ENCODE assay signal across 13 cellular contexts in the genomic region with DNA sequence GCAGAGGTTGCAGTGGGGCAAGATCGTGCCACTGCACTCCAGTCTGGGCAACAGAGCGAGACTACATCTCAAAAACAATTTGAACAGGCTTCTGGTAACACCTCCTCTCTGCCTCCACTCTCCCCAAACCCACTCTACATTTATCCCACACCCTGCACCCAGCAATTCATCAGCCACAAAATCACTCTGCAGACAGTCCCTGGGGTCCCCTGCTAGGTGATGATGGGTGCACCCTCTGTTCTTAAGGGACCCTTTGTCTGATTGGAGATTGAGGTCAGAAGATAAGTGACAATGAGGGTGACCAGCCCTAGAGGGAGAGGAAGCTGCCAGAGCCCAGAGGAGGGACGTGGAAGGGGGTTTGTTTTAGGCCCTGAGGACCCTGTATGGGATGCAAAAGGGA. TPM values are rescaled to one million over a fixed set of nuclear protein-coding genes. Genes with fewer than 3 reads are reported as not detected.
DNase-seq lines count a peak whose midpoint lies in the region; ATAC-seq and TF ChIP-seq lines count a peak whose summit lies in the region.
"Had no signal": no experiment of that assay in that cellular context is flagged by ENCODE, and none has a peak within 500 bp of the region (broad histone marks: within the 10 kb centered on the region; RNA-seq: fewer than 3 reads in every experiment).

No MANE protein-coding gene starts in this region.

- H4K20me1 ChIP-seq in SK-N-SH (ENCODE audit: insufficient read depth) (peaks cover 5% of the 10 kb centered on the region; the same call in 1 of the 2 replicates), SU-DHL-6 (ENCODE audit: low read depth, low read length) (no peaks in the 10 kb centered on the region; the same call in none of the 2 replicates), smooth muscle cell (ENCODE audit: low read depth) (peaks cover 34% of the 10 kb centered on the region)

- TF ChIP-seq EP300 in SK-N-SH (IDR thresholded peaks at IDR 0.05; ENCODE audit: borderline replicate concordance in 1 of 2, low read depth in 1 of 2, low read length in 1 of 2) = no peak

- H3K4me1 ChIP-seq in SK-N-SH (ENCODE audit: control insufficient read depth in 1 of 2, insufficient read depth in 2 of 2, low read depth in 1 of 2, low read length in 1 of 2) (peaks cover 17 to 32% of the 10 kb centered on the region in 2 experiments; a peak in 3 of 4 replicates), smooth muscle cell (ENCODE audit: low read depth) (peaks cover 17% of the 10 kb centered on the region)

- H3K27me3 ChIP-seq in SK-N-SH (ENCODE audit: insufficient read depth) = no peaks in the 10 kb centered on the region
- no peaks in the 10 kb centered on the region for H3K27me3 ChIP-seq in SU-DHL-6 (ENCODE audit: low read length)
- no peaks in the 10 kb centered on the region for H3K27me3 ChIP-seq in smooth muscle cell (ENCODE audit: low read depth)

- H3K4me3 ChIP-seq in SK-N-SH (ENCODE audit: low read depth in 2 of 2, low read length in 1 of 2) (0 out of 4 replicates have a peak overlapping the region, but pooled peaks of 1 of the 2 experiments have one; percentile 17), SU-DHL-6 (ENCODE audit: insufficient read depth, low read length, poor library complexity, severe bottlenecking) (peak overlapping the region; percentile 97), fibroblast of pulmonary artery (replicated peaks; ENCODE audit: low read depth, low read length) (peak overlapping the region; percentile 93), smooth muscle cell (peak overlapping the region; percentile 20)

- H3K79me2 ChIP-seq in SK-N-SH (ENCODE audit: insufficient read depth) = peaks cover 30% of the 10 kb centered on the region
- H3K79me2 ChIP-seq in SU-DHL-6 (ENCODE audit: insufficient read depth, low read length) = peaks cover 45% of the 10 kb centered on the region
- H3K79me2 ChIP-seq in smooth muscle cell (ENCODE audit: low read depth) = peaks cover 30% of the 10 kb centered on the region

- 79% methylated on average over 3 of the region's 3 CpGs for WGBS in SK-N-SH (ENCODE audit: low lambda C conversion rate)
- WGBS in smooth muscle cell (ENCODE audit: low lambda C conversion rate) = 63% methylated on average over 3 of the region's 3 CpGs

- H3K4me2 ChIP-seq in SK-N-SH (peak overlapping the region; percentile 91; the same call in 1 of the 2 replicates), SU-DHL-6 (ENCODE audit: low read depth, low read length, poor library complexity, severe bottlenecking) (peak overlapping the region; percentile 85), smooth muscle cell (peak overlapping the region; percentile 98)

- ATAC-seq in SK-N-SH treated with all-trans-retinoic acid at 6 μM for 48 hours (no peak), HG03108 (IDR thresholded peaks at IDR 0.05; ENCODE audit: unreplicated experiment) (no peak)

- H3K9me2 ChIP-seq in SK-N-SH (no peaks in the 10 kb centered on the region), SU-DHL-6 (replicated peaks; ENCODE audit: insufficient read depth, low read length) (no peaks in the 10 kb centered on the region)

- POLR2A ChIA-PET in SK-N-SH (lab: Yijun Ruan, JAX) = no interaction called here

- H3K9ac ChIP-seq in SK-N-SH (no peak overlapping the region), SU-DHL-6 (ENCODE audit: low read length) (peak overlapping the region; percentile 97), smooth muscle cell (ENCODE audit: low read depth) (no peak overlapping the region)

- peaks cover 2 to 9% of the 10 kb centered on the region in 2 experiments for H3K36me3 ChIP-seq in SK-N-SH (replicated peaks in 1 of 2; ENCODE audit: control insufficient read depth in 1 of 2, insufficient read depth in 2 of 2, low read length in 1 of 2)
- H3K36me3 ChIP-seq in SU-DHL-6 (ENCODE audit: low read length) = no peaks in the 10 kb centered on the region
- no peaks in the 10 kb centered on the region for H3K36me3 ChIP-seq in smooth muscle cell (ENCODE audit: low read depth)

- CTCF ChIA-PET in SK-N-SH (lab: Yijun Ruan, JAX) = interaction anchor here (1.1 to 4.0 kb wide), 2 partner anchors 10 to 26 kb away, joined by 3 to 21 read pairs; no protein-coding TSS in a partner anchor

- no peak for DNase-seq in SK-N-SH
- no peak for DNase-seq in fibroblast of pulmonary artery (ENCODE audit: low read depth)
- no peak for DNase-seq in smooth muscle cell (lab: John Stamatoyannopoulos, UW; ENCODE audit: unreplicated experiment)
- DNase-seq in T1000 (lab: John Stamatoyannopoulos, UW) = no peak
- DNase-seq in NCI-H2081 (lab: John Stamatoyannopoulos, UW) = no peak
- DNase-seq: 8988T, RPMI8226 had no signal

- H3K9me3 ChIP-seq in SK-N-SH (no peaks in the 10 kb centered on the region), SU-DHL-6 (ENCODE audit: insufficient read depth, low read length) (no peaks in the 10 kb centered on the region), smooth muscle cell (replicated peaks; ENCODE audit: low read depth) (no peaks in the 10 kb centered on the region)

- H2AFZ ChIP-seq in SK-N-SH (ENCODE audit: low read depth) = no peak overlapping the region
- no peak overlapping the region for H2AFZ ChIP-seq in SU-DHL-6 (ENCODE audit: low read depth, low read length, severe bottlenecking)
- H2AFZ ChIP-seq in smooth muscle cell (ENCODE audit: low read depth) = no peak overlapping the region

- TF ChIP-seq RAD21 in SK-N-SH (IDR thresholded peaks at IDR 0.05; ENCODE audit: low read length) = no peak

- H3F3A ChIP-seq in SK-N-SH (replicated peaks; ENCODE audit: insufficient read depth) = peaks cover 22% of the 10 kb centered on the region
- peaks cover 49% of the 10 kb centered on the region for H3F3A ChIP-seq in SU-DHL-6 (ENCODE audit: insufficient read depth)
- peaks cover 40% of the 10 kb centered on the region for H3F3A ChIP-seq in smooth muscle cell (ENCODE audit: low read depth)

- H3K27ac ChIP-seq in SK-N-SH (ENCODE audit: low read depth in 2 of 2, low read length in 1 of 2) (no peak overlapping the region), SU-DHL-6 (ENCODE audit: low read depth, low read length) (peak overlapping the region; percentile 99), smooth muscle cell (ENCODE audit: low read depth) (no peak overlapping the region)

- TF ChIP-seq CTCF in SK-N-SH (IDR thresholded peaks at IDR 0.05) = no peak
- no peak for TF ChIP-seq CTCF in SU-DHL-6 (IDR thresholded peaks at IDR 0.05; ENCODE audit: insufficient read depth, low read length, poor library complexity, severe bottlenecking)
- no peak for TF ChIP-seq CTCF in fibroblast of pulmonary artery (IDR thresholded peaks at IDR 0.05; ENCODE audit: low read length, missing control alignments)
- TF ChIP-seq CTCF in smooth muscle cell (IDR thresholded peaks at IDR 0.05; ENCODE audit: borderline replicate concordance, insufficient read depth, poor library complexity, severe bottlenecking) = no peak

TF ChIP-seq in SK-N-SH, 30 proteins besides CTCF, POLR2A, EP300 and RAD21 (continues in another document):
- TF ChIP-seq, protein P1, sequence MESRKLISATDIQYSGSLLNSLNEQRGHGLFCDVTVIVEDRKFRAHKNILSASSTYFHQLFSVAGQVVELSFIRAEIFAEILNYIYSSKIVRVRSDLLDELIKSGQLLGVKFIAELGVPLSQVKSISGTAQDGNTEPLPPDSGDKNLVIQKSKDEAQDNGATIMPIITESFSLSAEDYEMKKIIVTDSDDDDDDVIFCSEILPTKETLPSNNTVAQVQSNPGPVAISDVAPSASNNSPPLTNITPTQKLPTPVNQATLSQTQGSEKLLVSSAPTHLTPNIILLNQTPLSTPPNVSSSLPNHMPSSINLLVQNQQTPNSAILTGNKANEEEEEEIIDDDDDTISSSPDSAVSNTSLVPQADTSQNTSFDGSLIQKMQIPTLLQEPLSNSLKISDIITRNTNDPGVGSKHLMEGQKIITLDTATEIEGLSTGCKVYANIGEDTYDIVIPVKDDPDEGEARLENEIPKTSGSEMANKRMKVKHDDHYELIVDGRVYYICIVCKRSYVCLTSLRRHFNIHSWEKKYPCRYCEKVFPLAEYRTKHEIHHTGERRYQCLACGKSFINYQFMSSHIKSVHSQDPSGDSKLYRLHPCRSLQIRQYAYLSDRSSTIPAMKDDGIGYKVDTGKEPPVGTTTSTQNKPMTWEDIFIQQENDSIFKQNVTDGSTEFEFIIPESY (IDR thresholded peaks at IDR 0.05; ENCODE audit: borderline replicate concordance, low read depth) = no peak
- no peak for TF ChIP-seq GATA2 (CRISPR knock-in tag; IDR thresholded peaks at IDR 0.05)

TF ChIP-seq in SK-N-SH treated with all-trans-retinoic acid at 6 μM for 48 hours, 23 proteins besides CTCF, POLR2A, EP300 and RAD21 (continues in another document):
- TF ChIP-seq GLIS3 (CRISPR knock-in tag; IDR thresholded peaks at IDR 0.05) (no peak), ZFP3 (CRISPR knock-in tag; IDR thresholded peaks at IDR 0.05) (no peak), ZFP30 (CRISPR knock-in tag; IDR thresholded peaks at IDR 0.05) (no peak), ZNF8 (CRISPR knock-in tag; IDR thresholded peaks at IDR 0.05) (no peak), BACH2 (CRISPR knock-in tag; IDR thresholded peaks at IDR 0.05; ENCODE audit: borderline replicate concordance) (no peak), ZNF565 (CRISPR knock-in tag; conservative IDR thresholded peaks at IDR 0.05; ENCODE audit: low read depth) (no peak)

RNA-seq across cellular contexts. Expression of a gene that starts 2.2 kb away (rescaled TPM):
- polyA plus RNA-seq in SK-N-SH (2012; rRNA removed) = 7.5 and 19.2 TPM in 2 replicates
- polyA plus RNA-seq in SK-N-SH (2012; cell fraction: cytosol; rRNA removed) = 8.9 and 12.7 TPM in 2 replicates
- 49.3 and 90.0 TPM in 2 replicates for polyA plus RNA-seq in SK-N-SH (2012; cell fraction: nucleus; rRNA removed)
- 8.1 and 12.2 TPM in 2 replicates for total RNA-seq in smooth muscle cell
- 52.8 and 54.0 TPM in 2 replicates for polyA plus RNA-seq in smooth muscle cell

RNA-seq across cellular contexts. Expression of a gene that starts 27.0 kb away (rescaled TPM):
- polyA plus RNA-seq in SK-N-SH (2012; rRNA removed) (not detected in 2 replicates), smooth muscle cell (0.87 and 2.3 TPM in 2 replicates)
- not detected in 2 replicates for polyA plus RNA-seq in SK-N-SH (2012; cell fraction: cytosol; rRNA removed)
- 0.04 TPM in 1 of 2 replicates, not detected in the other for polyA plus RNA-seq in SK-N-SH (2012; cell fraction: nucleus; rRNA removed)
- total RNA-seq in smooth muscle cell = 0.40 and 0.90 TPM in 2 replicates
- total RNA-seq: LHCN-M2, temporal lobe had no signal

RNA-seq across cellular contexts. Expression of a gene that starts 51.8 kb away (rescaled TPM):
- not detected in 2 replicates for polyA plus RNA-seq in SK-N-SH (2012; rRNA removed)
- not detected in 2 replicates for polyA plus RNA-seq in SK-N-SH (2012; cell fraction: cytosol; rRNA removed)
- 0.04 TPM in 1 of 2 replicates, not detected in the other for polyA plus RNA-seq in SK-N-SH (2012; cell fraction: nucleus; rRNA removed)
- total RNA-seq in smooth muscle cell = not detected in 2 replicates
- not detected in 2 replicates for polyA plus RNA-seq in smooth muscle cell
- total RNA-seq: LHCN-M2, pulmonary artery endothelial cell, temporal lobe had no signal

RNA-seq across cellular contexts. Expression of a gene that starts 58.2 kb away (rescaled TPM):
- polyA plus RNA-seq in SK-N-SH (2012; rRNA removed) (9.7 and 34.0 TPM in 2 replicates), smooth muscle cell (1.5 and 6.4 TPM in 2 replicates)
- polyA plus RNA-seq in SK-N-SH (2012; cell fraction: cytosol; rRNA removed) = 13.8 and 20.8 TPM in 2 replicates
- polyA plus RNA-seq in SK-N-SH (2012; cell fraction: nucleus; rRNA removed) = 49.8 and 71.7 TPM in 2 replicates
- total RNA-seq in smooth muscle cell = 1.7 and 5.0 TPM in 2 replicates
